In genomic region chr4:122687450-122688121, GRCh38 we compare ENCODE assay signal across 1 cellular context.
TF ChIP-seq lines count a peak whose summit lies in the region.

No MANE protein-coding gene starts in this region.

TF ChIP-seq in K562, 482 proteins besides CTCF, POLR2A, EP300 and RAD21 (continued from another document and continues in another):
- TF ChIP-seq RBM14 (IDR thresholded peaks at IDR 0.05; ENCODE audit: borderline replicate concordance, insufficient read depth, low read depth, low read length) = no peak
- TF ChIP-seq PHF21A (IDR thresholded peaks at IDR 0.05; ENCODE audit: borderline replicate concordance, low read depth) = no peak
- TF ChIP-seq ZNF77 (CRISPR knock-in tag; IDR thresholded peaks at IDR 0.05) = no peak
- peak; percentile 11; the same call in 1 of the 2 replicates for TF ChIP-seq NFRKB (IDR thresholded peaks at IDR 0.05; ENCODE audit: low read depth)
- TF ChIP-seq SMAD4 (CRISPR knock-in tag; conservative IDR thresholded peaks at IDR 0.05) = 0 out of 2 replicates have a peak, but pooled peaks have one; percentile 17
- no peak for TF ChIP-seq CBFA2T3 (IDR thresholded peaks at IDR 0.05)
- TF ChIP-seq PBX2 (CRISPR knock-in tag; IDR thresholded peaks at IDR 0.05; ENCODE audit: low read depth) = peak; percentile 50
- TF ChIP-seq PBX2 (tag; conservative IDR thresholded peaks at IDR 0.05; ENCODE audit: low read depth) = peak; percentile 62
- peak in 1 of 2 experiments; percentile 43; a peak in 1 of 4 replicates for TF ChIP-seq MAZ (CRISPR knock-in tag; conservative IDR thresholded peaks at IDR 0.05 in 1 of 2, IDR thresholded peaks at IDR 0.05 in 1 of 2)
- peak; percentile 52; the same call in 1 of the 2 replicates for TF ChIP-seq TEAD4 (IDR thresholded peaks at IDR 0.05; ENCODE audit: low read length)
- TF ChIP-seq TEAD4 (CRISPR knock-in tag; IDR thresholded peaks at IDR 0.05; ENCODE audit: borderline replicate concordance) = no peak
- peak; percentile 39 to 49; a peak in 2 of 4 replicates for TF ChIP-seq NRF1 (conservative IDR thresholded peaks at IDR 0.05 in 1 of 2, IDR thresholded peaks at IDR 0.05 in 1 of 2)
- TF ChIP-seq ARID1B (IDR thresholded peaks at IDR 0.05) = peak; percentile 55; the same call in 1 of the 2 replicates
- TF ChIP-seq SPI1 (IDR thresholded peaks at IDR 0.05; ENCODE audit: borderline replicate concordance, low read depth, low read length) = peak; percentile 82
- TF ChIP-seq L3MBTL2 (IDR thresholded peaks at IDR 0.05) = peak; percentile 65; the same call in 1 of the 2 replicates
- TF ChIP-seq MEF2A (IDR thresholded peaks at IDR 0.05; ENCODE audit: control insufficient read depth, low read depth, low read length) = peak; percentile 65; the same call in 1 of the 2 replicates
- TF ChIP-seq MEF2D (tag; conservative IDR thresholded peaks at IDR 0.05; ENCODE audit: low read depth) = peak; percentile 82
- TF ChIP-seq U2AF1 (optimal IDR thresholded peaks at IDR 0.05; ENCODE audit: low read depth, low read length) = no peak
- TF ChIP-seq ATF3 (IDR thresholded peaks at IDR 0.05) = peak; percentile 74; the same call in 1 of the 2 replicates
- TF ChIP-seq ATF3 (CRISPR knock-in tag; conservative IDR thresholded peaks at IDR 0.05) = no peak
- TF ChIP-seq ATF4 (CRISPR knock-in tag; IDR thresholded peaks at IDR 0.05) = peak; percentile 80
- TF ChIP-seq CLOCK (CRISPR knock-in tag; IDR thresholded peaks at IDR 0.05; ENCODE audit: borderline replicate concordance) = no peak
- TF ChIP-seq ZNF780A (CRISPR knock-in tag; IDR thresholded peaks at IDR 0.05) = no peak
- peak; percentile 76 to 91; a peak in 2 of 4 replicates for TF ChIP-seq TRIM24 (IDR thresholded peaks at IDR 0.05)
- peak; percentile 61; the same call in 1 of the 2 replicates for TF ChIP-seq ATF7 (IDR thresholded peaks at IDR 0.05)
- peak; percentile 90 for TF ChIP-seq CEBPG (CRISPR knock-in tag; IDR thresholded peaks at IDR 0.05)
- TF ChIP-seq CEBPG (tag; conservative IDR thresholded peaks at IDR 0.05 in 1 of 2, IDR thresholded peaks at IDR 0.05 in 1 of 2) = peak in 1 of 2 experiments; percentile 94; a peak in 2 of 4 replicates
- no peak for TF ChIP-seq ESRRA (IDR thresholded peaks at IDR 0.05; ENCODE audit: borderline replicate concordance, low read depth)
- TF ChIP-seq SOX6 (IDR thresholded peaks at IDR 0.05) = peak; percentile 93
- peak; percentile 95 for TF ChIP-seq MEIS2 (IDR thresholded peaks at IDR 0.05; ENCODE audit: partially characterized antibody)
- 0 out of 2 replicates have a peak, but pooled peaks have one; percentile 14 for TF ChIP-seq MGA (IDR thresholded peaks at IDR 0.05)
- TF ChIP-seq GABPA (tag; conservative IDR thresholded peaks at IDR 0.05; ENCODE audit: low read depth) = 0 out of 2 replicates have a peak, but pooled peaks have one; percentile 18
- TF ChIP-seq ZNF668 (CRISPR knock-in tag; IDR thresholded peaks at IDR 0.05) = no peak
